ENCODE assay signal across 1 cellular context in the genomic region with DNA sequence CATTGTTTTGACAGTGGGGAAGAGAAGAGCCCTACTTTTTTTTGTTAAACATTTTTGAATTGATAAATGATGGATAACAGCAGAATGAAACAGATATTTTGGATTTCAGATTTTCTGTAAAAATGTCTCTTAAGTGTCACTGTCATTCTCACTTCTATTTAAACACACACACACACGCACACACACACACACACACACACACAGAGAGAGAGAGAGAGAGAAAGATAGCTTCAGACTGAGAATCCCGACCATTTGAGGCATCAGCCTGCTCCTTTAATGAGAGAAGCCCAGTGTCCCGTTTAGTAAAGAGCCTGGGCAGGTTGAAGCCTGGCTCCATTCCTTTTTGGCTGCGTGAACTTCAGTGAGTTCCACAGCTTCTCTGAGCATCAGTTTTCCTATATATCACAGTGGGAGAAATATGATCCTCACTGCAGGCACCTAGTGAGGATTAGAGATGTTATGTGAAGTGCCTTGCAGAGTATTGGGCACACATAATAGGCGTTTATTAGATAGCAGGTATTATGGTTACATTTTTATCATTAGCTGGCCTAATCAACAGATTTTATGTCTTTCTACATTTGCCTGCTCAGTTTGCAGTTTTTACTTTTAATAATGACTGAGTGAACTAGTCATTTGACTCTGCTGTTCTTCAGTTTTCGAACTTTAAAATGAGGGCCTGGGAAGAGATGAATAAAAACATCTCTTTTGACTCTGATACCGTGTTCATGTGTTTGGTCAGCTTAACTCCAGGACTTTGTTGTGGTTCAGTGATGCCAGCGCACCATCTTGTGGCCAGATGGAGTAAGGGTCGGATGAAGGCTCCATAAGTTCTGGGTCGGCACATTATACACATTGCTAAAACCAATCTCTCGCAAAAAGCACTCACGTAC.
A peak's percentile ranks its signal among the peaks of the same experiment; 100 is the strongest.
TF ChIP-seq lines count a peak whose summit lies in the region.

No MANE protein-coding gene starts in this region.

TF ChIP-seq in GM12878, 131 proteins besides CTCF, POLR2A, EP300 and RAD21 (continued from another document):
- TF ChIP-seq RUNX3 (IDR thresholded peaks at IDR 0.05; ENCODE audit: low read length) (peak; percentile 69), STAT1 (conservative IDR thresholded peaks at IDR 0.05) (0 out of 2 replicates have a peak, but pooled peaks have one; percentile 44)
- TF ChIP-seq, protein P1, sequence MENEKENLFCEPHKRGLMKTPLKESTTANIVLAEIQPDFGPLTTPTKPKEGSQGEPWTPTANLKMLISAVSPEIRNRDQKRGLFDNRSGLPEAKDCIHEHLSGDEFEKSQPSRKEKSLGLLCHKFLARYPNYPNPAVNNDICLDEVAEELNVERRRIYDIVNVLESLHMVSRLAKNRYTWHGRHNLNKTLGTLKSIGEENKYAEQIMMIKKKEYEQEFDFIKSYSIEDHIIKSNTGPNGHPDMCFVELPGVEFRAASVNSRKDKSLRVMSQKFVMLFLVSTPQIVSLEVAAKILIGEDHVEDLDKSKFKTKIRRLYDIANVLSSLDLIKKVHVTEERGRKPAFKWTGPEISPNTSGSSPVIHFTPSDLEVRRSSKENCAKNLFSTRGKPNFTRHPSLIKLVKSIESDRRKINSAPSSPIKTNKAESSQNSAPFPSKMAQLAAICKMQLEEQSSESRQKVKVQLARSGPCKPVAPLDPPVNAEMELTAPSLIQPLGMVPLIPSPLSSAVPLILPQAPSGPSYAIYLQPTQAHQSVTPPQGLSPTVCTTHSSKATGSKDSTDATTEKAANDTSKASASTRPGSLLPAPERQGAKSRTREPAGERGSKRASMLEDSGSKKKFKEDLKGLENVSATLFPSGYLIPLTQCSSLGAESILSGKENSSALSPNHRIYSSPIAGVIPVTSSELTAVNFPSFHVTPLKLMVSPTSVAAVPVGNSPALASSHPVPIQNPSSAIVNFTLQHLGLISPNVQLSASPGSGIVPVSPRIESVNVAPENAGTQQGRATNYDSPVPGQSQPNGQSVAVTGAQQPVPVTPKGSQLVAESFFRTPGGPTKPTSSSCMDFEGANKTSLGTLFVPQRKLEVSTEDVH (IDR thresholded peaks at IDR 0.05; ENCODE audit: low read depth, partially characterized antibody) = no peak
